22 cellular contexts compared by ENCODE assay signal in genomic region chr7:23658831-23659427, GRCh38. TPM values are rescaled to one million over a fixed set of nuclear protein-coding genes. Genes with fewer than 3 reads are reported as not detected.
DNase-seq lines count a peak whose midpoint lies in the region; ATAC-seq, FAIRE-seq and TF ChIP-seq lines count a peak whose summit lies in the region.
"Had no signal": no experiment of that assay in that cellular context is flagged by ENCODE, and none has a peak within 500 bp of the region (broad histone marks: within the 10 kb centered on the region; RNA-seq: fewer than 3 reads in every experiment).

No MANE protein-coding gene starts in this region.

- H3K4me3 Mint-ChIP-seq in nephron = no peak overlapping the region
- H3K4me3 Mint-ChIP-seq: CD14-positive monocyte; CD4-positive, alpha-beta T cell had no signal

- peaks cover 0 to 4% of the 10 kb centered on the region in 2 experiments; a peak in 2 of 5 replicates for H3K27me3 ChIP-seq in K562 (ENCODE audit: control insufficient read depth in 2 of 2, insufficient read depth in 2 of 2, low read length in 2 of 2)
- H3K27me3 ChIP-seq: BE2C; BLaER1 treated with 17β-estradiol and CSF1 and Interleukin-3, amounts not matched to agents 10 nM and 100 nM had no signal

- no peaks in the 10 kb centered on the region for H3K27me3 Mint-ChIP-seq in nephron (ENCODE audit: low read depth)
- H3K27me3 Mint-ChIP-seq: CD4-positive, alpha-beta T cell had no signal

- TF ChIP-seq RAD21 in K562 (CRISPR knock-in tag; conservative IDR thresholded peaks at IDR 0.05 in 1 of 2, IDR thresholded peaks at IDR 0.05 in 1 of 2) = no peak

- peaks cover 5% of the 10 kb centered on the region for H3K4me1 Mint-ChIP-seq in nephron
- H3K4me1 Mint-ChIP-seq: CD14-positive monocyte had no signal

- H3K79me2 ChIP-seq in K562 (ENCODE audit: control insufficient read depth, insufficient read depth, low read length) = no peaks in the 10 kb centered on the region

- H3K9me3 ChIP-seq in HEK293 (ENCODE audit: control insufficient read depth, insufficient read depth, low read depth, low read length) (no peaks in the 10 kb centered on the region), K562 (replicated peaks; ENCODE audit: control insufficient read depth, insufficient read depth, low read depth, low read length) (peaks cover 6% of the 10 kb centered on the region)
- H3K9me3 ChIP-seq: BE2C had no signal

- H3K27ac ChIP-seq in HEK293 (ENCODE audit: extremely low read depth, low read depth, low read length) = no peak overlapping the region
- no peak overlapping the region for H3K27ac ChIP-seq in K562 (ENCODE audit: extremely low read depth, low read depth, low read length)
- H3K27ac ChIP-seq: A549; BLaER1 treated with 17β-estradiol and CSF1 and Interleukin-3, amounts not matched to agents 10 nM and 100 nM; GM23248 had no signal

- TF ChIP-seq POLR2A in K562 (conservative IDR thresholded peaks at IDR 0.05) = no peak

- H3K4me1 ChIP-seq in HEK293 (ENCODE audit: control insufficient read depth, insufficient read depth, low read length) = no peaks in the 10 kb centered on the region
- H3K4me1 ChIP-seq in K562 (replicated peaks in 1 of 2; ENCODE audit: control insufficient read depth in 2 of 2, insufficient read depth in 2 of 2, low read length in 2 of 2) = peaks cover 0 to 2% of the 10 kb centered on the region in 2 experiments; a peak in 1 of 5 replicates
- H3K4me1 ChIP-seq: A549; BE2C; BLaER1 treated with 17β-estradiol and CSF1 and Interleukin-3, amounts not matched to agents 10 nM and 100 nM; HAP-1 had no signal

- no peaks in the 10 kb centered on the region for H3K36me3 ChIP-seq in HEK293 (ENCODE audit: control insufficient read depth in 2 of 2, insufficient read depth in 1 of 2, low read length in 2 of 2)
- no peaks in the 10 kb centered on the region for H3K36me3 ChIP-seq in K562 (ENCODE audit: control insufficient read depth, insufficient read depth, low read length)
- H3K36me3 ChIP-seq: BE2C, HAP-1 had no signal

- no peaks in the 10 kb centered on the region for H3K9me1 ChIP-seq in K562 (ENCODE audit: control insufficient read depth, insufficient read depth, low read length)

- FAIRE-seq in K562 (lab: Jason Lieb, UNC) = no peak
- FAIRE-seq: A549, GM12892, GM19239 had no signal

- no peak for TF ChIP-seq EP300 in K562 (IDR thresholded peaks at IDR 0.05; ENCODE audit: low read length)

- H2AFZ ChIP-seq in K562 (ENCODE audit: low read depth, low read length) = no peak overlapping the region
- H2AFZ ChIP-seq: GM23248 had no signal

- DNase-seq in K562 (ENCODE audit: extremely low read depth in 1 of 4, low spot score in 3 of 4) = no peak
- DNase-seq: 8988T; ACHN; AML-193; BE2C; Calu3; CD4-positive, alpha-beta T cell; COR-L47; DMS79 treated with DMSO at 0.1 percent for 48 hours; GF-D8; GM23248 had no signal

- peaks cover 17% of the 10 kb centered on the region for H3K9me3 Mint-ChIP-seq in nephron

- CTCF ChIA-PET in HEK293 (lab: Yijun Ruan, JAX) (interaction anchor here (0.8 kb wide), 1 partner anchor 53 kb away, joined by 3 read pairs; no protein-coding TSS in a partner anchor), K562 (lab: Yijun Ruan, JAX; ENCODE audit: low intra/inter-chr PET ratio) (no interaction called here)

- ATAC-seq in K562 = no peak
- ATAC-seq in GM18868 (IDR thresholded peaks at IDR 0.05; ENCODE audit: unreplicated experiment) = no peak
- no peak for ATAC-seq in GM21423 (IDR thresholded peaks at IDR 0.05; ENCODE audit: unreplicated experiment)
- no peak for ATAC-seq in SK-N-SH treated with all-trans-retinoic acid at 6 μM for 48 hours
- ATAC-seq: A549 had no signal

- TF ChIP-seq CTCF in HEK293 (tag by site-specific recombination; IDR thresholded peaks at IDR 0.05) = no peak
- TF ChIP-seq CTCF in K562 (IDR thresholded peaks at IDR 0.05 in 2 of 3, conservative IDR thresholded peaks at IDR 0.05 in 1 of 3; ENCODE audit: insufficient read depth in 2 of 3, low read depth in 1 of 3, low read length in 3 of 3) = no peak
- no peak for TF ChIP-seq CTCF in nephron (IDR thresholded peaks at IDR 0.05; ENCODE audit: unreplicated experiment in 3 of 3)

- WGBS in K562 (ENCODE audit: insufficient coverage, low coverage, missing lambda C conversion rate) = 12% methylated on average over 7 of the region's 7 CpGs

- H4K20me1 ChIP-seq in K562 (replicated peaks; ENCODE audit: control insufficient read depth, insufficient read depth, low read length) = no peaks in the 10 kb centered on the region
- H4K20me1 ChIP-seq: BLaER1 treated with 17β-estradiol and CSF1 and Interleukin-3, amounts not matched to agents 10 nM and 100 nM had no signal

- intact Hi-C loops in K562 (cut with micrococcal nuclease) = no loop called here

- BruUV-seq in K562 (replicated peaks; lab: Mats Ljungman, UMichigan) = no TSS peak

- POLR2A ChIA-PET in HEK293 (lab: Yijun Ruan, JAX) (no interaction called here), K562 (lab: Yijun Ruan, JAX) (interaction anchor here (0.6 to 1.2 kb wide), 2 partner anchors 9 to 80 kb away, joined by 4 to 5 read pairs; no protein-coding TSS in a partner anchor)

- in situ Hi-C loops in K562 (cut with MboI) = no loop called here

- peak overlapping the region in 2 of 3 experiments; percentile 35 to 70 for H3K27ac Mint-ChIP-seq in nephron
- H3K27ac Mint-ChIP-seq: CD14-positive monocyte; CD4-positive, alpha-beta T cell had no signal

- no peak overlapping the region for H3K4me2 ChIP-seq in K562 (ENCODE audit: insufficient read depth, low read length)
- H3K4me2 ChIP-seq: A549; BLaER1 treated with 17β-estradiol and CSF1 and Interleukin-3, amounts not matched to agents 10 nM and 100 nM had no signal

- H3K36me3 Mint-ChIP-seq in nephron (ENCODE audit: low read depth) = peaks cover under 1% of the 10 kb centered on the region
- H3K36me3 Mint-ChIP-seq: CD14-positive monocyte had no signal

- no peak overlapping the region for H3K4me3 ChIP-seq in HEK293 (ENCODE audit: low read depth, low read length)
- no peak overlapping the region for H3K4me3 ChIP-seq in K562
- H3K4me3 ChIP-seq: A549; BLaER1 treated with 17β-estradiol and CSF1 and Interleukin-3, amounts not matched to agents 10 nM and 100 nM; GM23248; HAP-1 had no signal

- H3K9ac ChIP-seq in K562 (ENCODE audit: insufficient read depth in 1 of 2, low read depth in 2 of 2, low read length in 2 of 2) = no peak overlapping the region
- H3K9ac ChIP-seq: BLaER1 treated with 17β-estradiol and CSF1 and Interleukin-3, amounts not matched to agents 10 nM and 100 nM; GM23248 had no signal

TF ChIP-seq in HEK293, 187 proteins besides CTCF, POLR2A, EP300 and RAD21:
- no peak for TF ChIP-seq ZNF658 (tag by site-specific recombination; IDR thresholded peaks at IDR 0.05)
- TF ChIP-seq SETDB1 (IDR thresholded peaks at IDR 0.05; ENCODE audit: insufficient read length, low read length) = peak; percentile 43

TF ChIP-seq in SK-N-SH treated with all-trans-retinoic acid at 6 μM for 48 hours, 23 proteins besides CTCF, POLR2A, EP300 and RAD21 (continues in another document):
- TF ChIP-seq SNAI2 (CRISPR knock-in tag; IDR thresholded peaks at IDR 0.05) (no peak), RARB (CRISPR knock-in tag; IDR thresholded peaks at IDR 0.05) (no peak), BACH2 (CRISPR knock-in tag; IDR thresholded peaks at IDR 0.05; ENCODE audit: borderline replicate concordance) (no peak)

RNA-seq across cellular contexts. Expression of gene FAM221A, which starts 21.1 kb away (rescaled TPM):
- not detected in 2 replicates for total RNA-seq in K562 (2011; cell fraction: chromatin; rRNA removed; ENCODE audit: low replicate concordance)
- not detected in 2 replicates for total RNA-seq in K562 (2011; cell fraction: nucleolus; rRNA removed)
- total RNA-seq in K562 (2011; cell fraction: nucleoplasm; rRNA removed) = not detected in 2 replicates
- 0.29 TPM in 1 of 2 replicates, not detected in the other for total RNA-seq in K562 (2014; rRNA removed)
- not detected in 2 replicates for total RNA-seq in K562 (2014; rRNA removed; fragmentation: Illumina TruSeq; extraction: Trizol)
- total RNA-seq in K562 (2015; rRNA removed; fragmentation: Illumina TruSeq; extraction: Trizol) = not detected in 2 replicates
- total RNA-seq in K562 (2021) = not detected in 2 replicates
- polyA plus RNA-seq in K562 (2011; rRNA removed) = not detected in 2 replicates
- polyA plus RNA-seq in K562 (2011; cell fraction: cytosol; rRNA removed) = 0.35 TPM in 1 of 2 replicates, not detected in the other
- polyA plus RNA-seq in K562 (2011; cell fraction: nucleus; rRNA removed) = 0.03 and 0.13 TPM in 2 replicates
- polyA plus RNA-seq in K562 (2012) = not detected in 2 replicates
- not detected in 2 replicates for polyA plus RNA-seq in K562 (2014; fragmentation: Illumina TruSeq; extraction: Trizol)
- polyA plus RNA-seq in K562 (2014; fragmentation: Nextera tagmentation; extraction: Ambion mirVana) = not detected
- polyA plus RNA-seq in K562 (2014; rRNA removed) = not detected in 2 replicates
- not detected in 2 replicates for polyA minus RNA-seq in K562 (2011; rRNA and poly(A)+ RNA removed)
- polyA minus RNA-seq in K562 (2011; cell fraction: cytosol; rRNA and poly(A)+ RNA removed) = not detected in 2 replicates
- polyA minus RNA-seq in K562 (2011; cell fraction: nucleus; rRNA and poly(A)+ RNA removed) = not detected in 2 replicates

RNA-seq across cellular contexts. Expression of gene STK31, which starts 51.1 kb away (rescaled TPM):
- 0.30 and 0.63 TPM in 2 replicates for total RNA-seq in K562 (2011; cell fraction: chromatin; rRNA removed; ENCODE audit: low replicate concordance)
- total RNA-seq in K562 (2011; cell fraction: nucleolus; rRNA removed) = 0.26 and 0.33 TPM in 2 replicates
- total RNA-seq in K562 (2011; cell fraction: nucleoplasm; rRNA removed) = 0.15 and 0.37 TPM in 2 replicates
- total RNA-seq in K562 (2014; rRNA removed) (0.61 and 1.2 TPM in 2 replicates), K562 (2014; rRNA removed; fragmentation: Illumina TruSeq; extraction: Trizol) (0.25 and 0.77 TPM in 2 replicates), K562 (2015; rRNA removed; fragmentation: Illumina TruSeq; extraction: Trizol) (0.18 and 0.49 TPM in 2 replicates), K562 (2021) (0.09 and 0.20 TPM in 2 replicates)
- polyA plus RNA-seq in K562 (2011; rRNA removed) (0.26 and 0.46 TPM in 2 replicates), K562 (2014; fragmentation: Illumina TruSeq; extraction: Trizol) (0.30 and 0.64 TPM in 2 replicates), K562 (2014; fragmentation: Nextera tagmentation; extraction: Ambion mirVana) (under 1 TPM; 0.10 to 0.56 TPM), K562 (2014; rRNA removed) (0.20 and 0.91 TPM in 2 replicates)
- 0.03 and 0.19 TPM in 2 replicates for polyA plus RNA-seq in K562 (2011; cell fraction: cytosol; rRNA removed)
- polyA plus RNA-seq in K562 (2011; cell fraction: nucleus; rRNA removed) = 0.26 and 0.70 TPM in 2 replicates
- polyA plus RNA-seq in K562 (2012) = 0.35 and 0.48 TPM in 2 replicates
- polyA minus RNA-seq in K562 (2011; rRNA and poly(A)+ RNA removed) = 0.21 and 0.39 TPM in 2 replicates
- not detected in 2 replicates for polyA minus RNA-seq in K562 (2011; cell fraction: cytosol; rRNA and poly(A)+ RNA removed)
- polyA minus RNA-seq in K562 (2011; cell fraction: nucleus; rRNA and poly(A)+ RNA removed) = 0.33 and 0.94 TPM in 2 replicates
- total RNA-seq: GM23248 had no signal
- polyA plus RNA-seq: CD14-positive monocyte, GM23248 had no signal

Comparison
In these comparisons a context has a peak if more than half of its experiments do, and no peak if none do; other contexts are left out.
1. Of the 44 proteins assayed by ChIP-seq in both K562 and HEK293: peak only in K562: none; only in HEK293: SETDB1; in both: none; in neither: 43.